In genomic region chr22:41445171-41446056, GRCh38 we compare ENCODE assay signal across 1 cellular context.
TF ChIP-seq lines count a peak whose summit lies in the region.

No MANE protein-coding gene starts in this region.

TF ChIP-seq in H1, 55 proteins besides CTCF, POLR2A, EP300 and RAD21:
- TF ChIP-seq TAF7 (optimal IDR thresholded peaks at IDR 0.05; ENCODE audit: borderline replicate concordance, low read depth, low read length) (no peak), BRCA1 (IDR thresholded peaks at IDR 0.05; ENCODE audit: low read depth, low read length) (no peak), PHF8 (conservative IDR thresholded peaks at IDR 0.05; ENCODE audit: low read depth, low read length) (0 out of 2 replicates have a peak, but pooled peaks have one; percentile 6), TAF1 (IDR thresholded peaks at IDR 0.05; ENCODE audit: low read depth, low read length) (peak; percentile 41; the same call in 1 of the 2 replicates), TCF12 (IDR thresholded peaks at IDR 0.05; ENCODE audit: low read depth, low read length) (no peak), SIX5 (IDR thresholded peaks at IDR 0.05; ENCODE audit: low read depth, low read length) (no peak), FOSL1 (IDR thresholded peaks at IDR 0.05; ENCODE audit: insufficient read depth, low read depth, low read length) (no peak), SIN3A (conservative IDR thresholded peaks at IDR 0.05 in 1 of 2, IDR thresholded peaks at IDR 0.05 in 1 of 2; ENCODE audit: low read depth in 1 of 2, low read length in 2 of 2) (peak in 1 of 2 experiments; percentile 65; a peak in 2 of 4 replicates), ASH2L (IDR thresholded peaks at IDR 0.05; ENCODE audit: low read length) (peak; percentile 2), SAP30 (IDR thresholded peaks at IDR 0.05; ENCODE audit: insufficient read depth, insufficient replicate concordance, low read length) (peak; percentile 30), BCL11A (IDR thresholded peaks at IDR 0.05; ENCODE audit: low read depth in 2 of 2, low read length in 2 of 2) (no peak), RNF2 (IDR thresholded peaks at IDR 0.05; ENCODE audit: borderline replicate concordance, low read depth, low read length, missing control alignments, poor library complexity, severe bottlenecking) (no peak)
TF ChIP-seq in H1: peak in this region for 5.
